In genomic region chr5:141306630-141307029, GRCh38 we compare ENCODE assay signal across 10 cellular contexts. TPM values are rescaled to one million over a fixed set of nuclear protein-coding genes. Genes with fewer than 3 reads are reported as not detected.
"Had no signal": no experiment of that assay in that cellular context is flagged by ENCODE, and none has a peak within 500 bp of the region (broad histone marks: within the 10 kb centered on the region; RNA-seq: fewer than 3 reads in every experiment).

No MANE protein-coding gene starts in this region.

- DNase-seq: H9, HCEC 1CT, HFFc6, IMR-90, KBM-7 had no signal

- H3K27ac ChIP-seq: KMS-11 had no signal

- ATAC-seq: GM23338 had no signal

- H3K9ac ChIP-seq: KMS-11 had no signal

- FAIRE-seq: H1, H54, HTR-8/SVneo had no signal

- H2AFZ ChIP-seq: GM23338 had no signal

- H3K4me3 ChIP-seq: GM23338 had no signal

- H3K4me2 ChIP-seq: GM23338, KMS-11 had no signal

RNA-seq across cellular contexts. Expression of gene SLC25A2, which starts 2.8 kb away (rescaled TPM):
- total RNA-seq: GM23338, H1, H9, IMR-90 had no signal
- polyA plus RNA-seq: GM23338, H1, IMR-90 had no signal
